14 cellular contexts compared by ENCODE assay signal in the genomic region with DNA sequence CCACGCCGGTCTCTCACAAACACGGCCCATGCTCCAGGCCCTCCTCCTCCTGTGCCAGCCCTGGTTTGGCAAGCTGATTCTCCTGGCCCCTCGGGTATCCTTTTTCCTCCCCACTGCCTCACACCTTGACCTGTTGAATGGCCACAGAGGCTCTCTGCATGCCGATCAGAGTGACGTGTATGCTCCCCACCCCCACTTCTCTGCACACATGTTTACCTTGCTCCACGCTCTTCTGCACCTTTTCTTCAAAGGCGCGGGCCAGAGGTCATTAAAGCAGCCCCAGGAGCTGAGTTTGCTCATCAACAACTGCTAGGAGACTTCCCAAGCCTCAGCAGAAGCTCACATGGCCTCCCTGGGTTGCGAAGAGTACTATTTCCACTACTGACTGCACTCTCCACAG.
DNase-seq lines count a peak whose midpoint lies in the region; ATAC-seq lines count a peak whose summit lies in the region.
"Had no signal": no experiment of that assay in that cellular context is flagged by ENCODE, and none has a peak within 500 bp of the region (broad histone marks: within the 10 kb centered on the region; RNA-seq: fewer than 3 reads in every experiment).

No MANE protein-coding gene starts in this region.

- ATAC-seq in HG02763 (IDR thresholded peaks at IDR 0.05; ENCODE audit: unreplicated experiment) = peak; percentile 12
- no peak for ATAC-seq in T-helper 17 cell
- ATAC-seq in HG02840 (IDR thresholded peaks at IDR 0.05; ENCODE audit: low FRiP score, unreplicated experiment) = no peak
- ATAC-seq in naive thymus-derived CD8-positive, alpha-beta T cell = no peak

- H3K4me3 Mint-ChIP-seq in T-helper 17 cell = peak overlapping the region; percentile 66
- peak overlapping the region in 2 of 10 donors; percentile 13 to 44 for H3K4me3 Mint-ChIP-seq in naive thymus-derived CD8-positive, alpha-beta T cell
- H3K4me3 Mint-ChIP-seq: dendritic cell treated with granulocyte-macrophage colony-stimulating factor and Interleukin-4, amounts not matched to agents 40 ng/mL and 50 ng/mL, for 4 days had no signal

- DNase-seq in NCI-H146 (lab: John Stamatoyannopoulos, UW) (peak; percentile 32), NCI-H146 treated with DMSO at 0.1 percent for 48 hours (lab: John Stamatoyannopoulos, UW; ENCODE audit: unreplicated experiment) (no peak), T-helper 17 cell (no peak), renal cortical epithelial cell (ENCODE audit: low read depth) (peak; percentile 63), NCI-H446 treated with DMSO at 0.1 percent for 48 hours (lab: John Stamatoyannopoulos, UW) (no peak)
- DNase-seq in naive thymus-derived CD8-positive, alpha-beta T cell = no peak
- DNase-seq: 8988T; activated CD4-positive, CD25-positive, alpha-beta regulatory T cell; NCI-H1694; thyroid gland had no signal

- H3K9me3 Mint-ChIP-seq in naive thymus-derived CD8-positive, alpha-beta T cell = no peaks in the 10 kb centered on the region
- H3K9me3 Mint-ChIP-seq: activated naive CD4-positive, alpha-beta T cell treated with anti-CD3 and anti-CD28 coated beads, Interleukin-2, amount 50 U/mL, for 72 hours; dendritic cell treated with granulocyte-macrophage colony-stimulating factor and Interleukin-4, amounts not matched to agents 40 ng/mL and 50 ng/mL, for 4 days had no signal

- H3K4me1 Mint-ChIP-seq in T-helper 17 cell = peaks cover 43% of the 10 kb centered on the region
- H3K4me1 Mint-ChIP-seq in naive thymus-derived CD8-positive, alpha-beta T cell = peaks cover 15 to 40% (median 30%) of the 10 kb centered on the region in 4 donors

- no peaks in the 10 kb centered on the region for H3K9me3 ChIP-seq in T-helper 17 cell (ENCODE audit: control insufficient read depth, low read length, poor library complexity, severe bottlenecking)
- H3K9me3 ChIP-seq: thyroid gland had no signal

- H3K27ac Mint-ChIP-seq in T-helper 17 cell = no peak overlapping the region
- peak overlapping the region in 3 of 10 donors; percentile 14 to 87 (median 23) for H3K27ac Mint-ChIP-seq in naive thymus-derived CD8-positive, alpha-beta T cell
- H3K27ac Mint-ChIP-seq: dendritic cell treated with granulocyte-macrophage colony-stimulating factor and Interleukin-4, amounts not matched to agents 40 ng/mL and 50 ng/mL, for 4 days had no signal

- H3K27me3 Mint-ChIP-seq in T-helper 17 cell = no peaks in the 10 kb centered on the region
- no peaks in the 10 kb centered on the region for H3K27me3 Mint-ChIP-seq in naive thymus-derived CD8-positive, alpha-beta T cell
- H3K27me3 Mint-ChIP-seq: dendritic cell treated with granulocyte-macrophage colony-stimulating factor and Interleukin-4, amounts not matched to agents 40 ng/mL and 50 ng/mL, for 4 days had no signal

- POLR2A ChIA-PET in naive thymus-derived CD8-positive, alpha-beta T cell (lab: Charles Lee) = no interaction called here

- H3K36me3 Mint-ChIP-seq in T-helper 17 cell (ENCODE audit: low read depth) = peaks cover 9% of the 10 kb centered on the region
- H3K36me3 Mint-ChIP-seq in naive thymus-derived CD8-positive, alpha-beta T cell = peaks cover 0 to 7% (median 5%) of the 10 kb centered on the region in 3 donors

Comparison
In these comparisons a context has a peak if more than half of its experiments do, and no peak if none do; other contexts are left out.
1. DNase-seq: peak in NCI-H146 (single experiment) and renal cortical epithelial cell (single experiment); none in NCI-H146 treated with DMSO at 0.1 percent for 48 hours (single experiment), T-helper 17 cell (0 of 3), NCI-H446 treated with DMSO at 0.1 percent for 48 hours (single experiment) and naive thymus-derived CD8-positive, alpha-beta T cell (0 of 10).